29 cellular contexts compared by ENCODE assay signal in genomic region chr11:122834065-122834464, GRCh38. TPM values are rescaled to one million over a fixed set of nuclear protein-coding genes. Genes with fewer than 3 reads are reported as not detected.
"Had no signal": no experiment of that assay in that cellular context is flagged by ENCODE, and none has a peak within 500 bp of the region (broad histone marks: within the 10 kb centered on the region; RNA-seq: fewer than 3 reads in every experiment).

No MANE protein-coding gene starts in this region.

- H3K27me3 ChIP-seq: adrenal gland, Peyer's patch, SJCRH30 had no signal

- H3K9me3 Mint-ChIP-seq: activated CD4-positive, alpha-beta memory T cell treated with anti-CD3 and anti-CD28 coated beads, Interleukin-2, amount 10 ng/mL, durations not matched to agents 7 days and 5 days; activated naive CD4-positive, alpha-beta T cell treated with anti-CD3 and anti-CD28 coated beads for 36 hours; activated naive CD8-positive, alpha-beta T cell treated with anti-CD3 and anti-CD28 coated beads, Interleukin-2, amount 10 ng/mL, durations not matched to agents 7 days and 5 days; activated T-helper 17 cell treated with anti-CD3 and anti-CD28 coated beads, Interleukin-2, amount 50 U/mL, for 72 hours; T-helper 1 cell treated with Interleukin-12 subunit alpha and Interleukin-12 subunit beta and Interleukin-4 antibody, amounts not matched to agents 30 μg/mL and 1 μg/mL, for 36 hours had no signal

- H3K4me2 ChIP-seq: KMS-11, SK-N-SH had no signal

- H3K4me1 Mint-ChIP-seq: activated CD4-positive, alpha-beta memory T cell treated with anti-CD3 and anti-CD28 coated beads, Interleukin-2, amount 10 ng/mL, durations not matched to agents 7 days and 5 days; activated T-helper 17 cell treated with anti-CD3 and anti-CD28 coated beads, Interleukin-2, amount 50 U/mL, for 72 hours had no signal

- H3K4me3 ChIP-seq: adrenal gland, Peyer's patch, SJCRH30 had no signal

- H3K27ac Mint-ChIP-seq: activated CD4-positive, alpha-beta memory T cell treated with anti-CD3 and anti-CD28 coated beads, Interleukin-2, amount 10 ng/mL, durations not matched to agents 7 days and 5 days; activated CD4-positive, alpha-beta T cell treated with anti-CD3 and anti-CD28 coated beads for 36 hours; activated naive CD4-positive, alpha-beta T cell treated with anti-CD3 and anti-CD28 coated beads for 36 hours; activated naive CD8-positive, alpha-beta T cell treated with anti-CD3 and anti-CD28 coated beads, Interleukin-2, amount 10 ng/mL, durations not matched to agents 7 days and 5 days; activated T-helper 17 cell treated with anti-CD3 and anti-CD28 coated beads, Interleukin-2, amount 50 U/mL, for 72 hours; T-helper 1 cell treated with Interleukin-12 subunit alpha and Interleukin-12 subunit beta and Interleukin-4 antibody, amounts not matched to agents 30 μg/mL and 1 μg/mL, for 36 hours had no signal

- H3K9ac ChIP-seq: KMS-11, SK-N-SH had no signal

- DNase-seq: activated CD4-positive, alpha-beta memory T cell treated with anti-CD3 and anti-CD28 coated beads, Interleukin-2, amount 10 ng/mL, durations not matched to agents 7 days and 5 days; activated CD4-positive, alpha-beta T cell treated with anti-CD3 and anti-CD28 coated beads for 36 hours; activated CD4-positive, alpha-beta T cell treated with anti-CD3 and anti-CD28 coated beads, Interleukin-2, amount 50 U/mL, for 1 hour; activated CD4-positive, CD25-positive, alpha-beta regulatory T cell; activated gamma-delta T cell; activated naive CD4-positive, alpha-beta T cell treated with anti-CD3 and anti-CD28 coated beads for 36 hours; activated naive CD8-positive, alpha-beta T cell treated with anti-CD3 and anti-CD28 coated beads, Interleukin-2, amount 10 ng/mL, durations not matched to agents 7 days and 5 days; activated T-cell treated with anti-CD3 and anti-CD28 coated beads for 4 hours; activated T-cell treated with anti-CD3 and anti-CD28 coated beads, Interleukin-2, amount 50 U/mL, for 48 hours; adrenal gland; anterior cingulate cortex; NCI-H1092; NCI-H1417; NCI-H1930; NCI-H2171; NCI-H2227 treated with DMSO at 0.1 percent for 48 hours; NCI-H446 treated with DMSO at 0.1 percent for 48 hours; NCI-H524 treated with DMSO at 0.1 percent for 48 hours; NCI-H748 treated with DMSO at 0.1 percent for 48 hours; Peyer's patch; Right ventricle myocardium superior; SJCRH30; SK-N-SH had no signal

- H3K4me3 Mint-ChIP-seq: activated CD4-positive, alpha-beta memory T cell treated with anti-CD3 and anti-CD28 coated beads, Interleukin-2, amount 10 ng/mL, durations not matched to agents 7 days and 5 days; activated CD4-positive, alpha-beta T cell treated with anti-CD3 and anti-CD28 coated beads for 36 hours; activated naive CD4-positive, alpha-beta T cell treated with anti-CD3 and anti-CD28 coated beads for 36 hours; activated naive CD8-positive, alpha-beta T cell treated with anti-CD3 and anti-CD28 coated beads, Interleukin-2, amount 10 ng/mL, durations not matched to agents 7 days and 5 days; activated T-helper 17 cell treated with anti-CD3 and anti-CD28 coated beads, Interleukin-2, amount 50 U/mL, for 72 hours; T-helper 1 cell treated with Interleukin-12 subunit alpha and Interleukin-12 subunit beta and Interleukin-4 antibody, amounts not matched to agents 30 μg/mL and 1 μg/mL, for 36 hours had no signal

- H3K9me3 ChIP-seq: adrenal gland, Peyer's patch, SJCRH30, SK-N-SH had no signal

- H3K27ac ChIP-seq: adrenal gland, KMS-11, Peyer's patch, RWPE1, SJCRH30, VCaP had no signal

- H3K36me3 ChIP-seq: adrenal gland, Peyer's patch, SJCRH30 had no signal

- ATAC-seq: activated CD4-positive, alpha-beta T cell treated with anti-CD3 and anti-CD28 coated beads for 36 hours; activated T-helper 17 cell treated with anti-CD3 and anti-CD28 coated beads, Interleukin-2, amount 50 U/mL, for 72 hours had no signal

- H3K4me1 ChIP-seq: adrenal gland, Peyer's patch, SJCRH30 had no signal

RNA-seq across cellular contexts. Expression of gene CRTAM, which starts 4.2 kb away (rescaled TPM):
- total RNA-seq: MCF 10A, SJCRH30 had no signal
- polyA plus RNA-seq: SK-N-SH had no signal

RNA-seq across cellular contexts. Expression of gene JHY, which starts 48.5 kb away (rescaled TPM):
- total RNA-seq: SJCRH30 had no signal
